ENCODE assay signal across 8 cellular contexts in the genomic region with DNA sequence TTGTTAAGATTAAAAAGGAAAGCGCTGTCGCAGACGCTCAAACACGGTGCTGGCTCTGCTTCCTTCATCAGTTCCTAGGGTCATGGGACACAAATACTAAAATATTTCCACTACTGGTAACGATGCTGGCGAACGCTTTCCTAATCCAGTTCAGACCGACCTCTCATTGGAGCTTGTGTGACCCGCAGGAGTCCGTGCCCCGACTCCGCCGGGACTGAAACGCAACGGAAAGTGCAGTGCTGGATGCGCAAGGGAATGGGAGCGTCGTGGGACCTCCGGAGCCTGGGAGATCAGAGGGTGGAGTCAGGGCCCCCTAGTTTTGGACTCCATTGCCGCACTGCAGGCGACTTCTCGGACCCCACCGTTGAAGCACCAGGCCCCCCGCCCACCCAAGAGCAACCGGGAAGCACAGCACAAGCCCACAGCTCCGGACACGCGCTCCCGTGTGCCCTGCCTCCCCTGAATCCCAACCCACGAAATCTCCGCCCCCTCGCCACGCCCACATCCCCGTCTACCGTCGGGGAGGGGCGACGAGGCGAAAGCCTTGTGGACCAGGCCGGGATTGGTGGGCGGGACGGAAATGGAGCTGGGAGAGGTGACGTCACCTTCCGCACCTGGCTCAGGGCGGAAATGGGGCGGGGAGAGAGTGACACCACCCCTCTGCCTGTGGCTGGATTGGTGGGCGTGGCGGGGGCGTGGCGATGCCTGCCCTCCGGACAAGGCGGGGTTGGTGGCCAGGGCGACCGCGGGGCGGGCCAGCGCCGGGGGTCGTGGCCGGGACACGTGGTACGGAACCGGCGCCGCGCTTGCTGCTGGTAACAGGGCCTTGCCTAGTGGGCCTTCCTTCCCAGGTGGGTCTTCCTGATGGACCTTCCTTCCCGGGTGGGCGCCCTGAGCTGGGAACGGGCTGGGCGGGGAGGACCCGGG. TPM values are rescaled to one million over a fixed set of nuclear protein-coding genes. Genes with fewer than 3 reads are reported as not detected.
A peak's percentile ranks its signal among the peaks of the same experiment; 100 is the strongest.
DNase-seq lines count a peak whose midpoint lies in the region; ATAC-seq and TF ChIP-seq lines count a peak whose summit lies in the region.

A gene (plus strand): TSS at position 783 of the 927 bp plus-strand sequence. CDS start 3,611 bp downstream, outside the sequence.

- 0 to 1% (median 1%) methylated on average over 54 to 71 of the region's 71 CpGs for WGBS in heart left ventricle, 4 donors
- WGBS in upper lobe of left lung, 2 donors, result 1% methylated on average over 16 to 56 of the region's 71 CpGs

- H3K27ac ChIP-seq in heart left ventricle, result peak within 1 kb of the TSS; percentile 79 to 97 (median 94)
- H3K27ac ChIP-seq in upper lobe of left lung, result peak within 1 kb of the TSS; percentile 90 to 97 (median 96)

- H3K36me3 ChIP-seq in heart left ventricle (peaks cover 0 to 9% (median 3%) of the 10 kb centered on the region in 9 donors), upper lobe of left lung (peaks cover 0 to under 1% (median 0%) of the 10 kb centered on the region in 4 donors)

- intact Hi-C loops in T-helper 1 cell treated with Interleukin-12 subunit alpha and Interleukin-12 subunit beta and Interleukin-4 antibody, amounts not matched to agents 30 ng/mL and 1 ng/mL, for 36 hours (cut with micrococcal nuclease), result loop anchor here (1.0 to 10.0 kb wide), 4 partner anchors 204 to 1879 kb away; no protein-coding TSS in a partner anchor
- intact Hi-C loops in heart left ventricle (cut with DNase I), result loop anchor here in 9 of 10 donors (1.0 to 10.0 kb wide), 7 partner anchors 51 to 2001 kb away; a partner anchor contains a TSS
- intact Hi-C loops in posterior cingulate gyrus (cut with DNase I), result loop anchor here (5.0 to 10.0 kb wide), 3 partner anchors 46 to 349 kb away; a partner anchor contains a TSS

- H3K4me1 ChIP-seq in heart left ventricle, result peaks cover 0 to 42% (median 25%) of the 10 kb centered on the region in 12 donors
- peaks cover 21 to 46% (median 37%) of the 10 kb centered on the region in 4 donors for H3K4me1 ChIP-seq in upper lobe of left lung

- ATAC-seq in HG02870 (IDR thresholded peaks at IDR 0.05; ENCODE audit: unreplicated experiment) (peak; percentile 67), heart left ventricle (peak; percentile 96 to 97 (median 96)), upper lobe of left lung (ENCODE audit: low FRiP score in 2 of 2) (peak; percentile 97 to 98)

- H3K4me3 ChIP-seq in heart left ventricle (peak within 1 kb of the TSS; percentile 64 to 99 (median 90)), upper lobe of left lung (peak within 1 kb of the TSS; percentile 81 to 96 (median 90))

- DNase-seq in GM13976 (ENCODE audit: low spot score), result peak; percentile 99
- DNase-seq in NCI-H146 treated with DMSO at 0.1 percent for 48 hours (lab: John Stamatoyannopoulos, UW; ENCODE audit: unreplicated experiment), result peak; percentile 99
- DNase-seq in amniotic epithelial cell (ENCODE audit: low read depth), result peak; percentile 98
- peak; percentile 100 for DNase-seq in heart left ventricle
- DNase-seq in posterior cingulate gyrus, result peak; percentile 99 to 100 (median 100)
- peak; percentile 100 for DNase-seq in upper lobe of left lung

- peak in 1 of 4 donors; percentile 76 for TF ChIP-seq EP300 in upper lobe of left lung (IDR thresholded peaks at IDR 0.05)

- H3K27me3 ChIP-seq in heart left ventricle, result no peaks in the 10 kb centered on the region
- H3K27me3 ChIP-seq in upper lobe of left lung, result no peaks in the 10 kb centered on the region

- peaks cover 0 to 4% (median 0%) of the 10 kb centered on the region in 12 donors for H3K9me3 ChIP-seq in heart left ventricle
- no peaks in the 10 kb centered on the region for H3K9me3 ChIP-seq in upper lobe of left lung

- in situ Hi-C loops in GM13976 (cut with MboI; ENCODE audit: low sequenced_read_pairs, unreplicated experiment), result loop anchor here (10.0 kb wide), 1 partner anchor 141 kb away; no protein-coding TSS in a partner anchor

- TF ChIP-seq POLR2A in heart left ventricle (IDR thresholded peaks at IDR 0.05) (peak in 1 of 2 donors; percentile 81), upper lobe of left lung (IDR thresholded peaks at IDR 0.05) (peak; percentile 26 to 86 (median 54))

- TF ChIP-seq CTCF in GM13976 (IDR thresholded peaks at IDR 0.05; ENCODE audit: borderline replicate concordance, control extremely low read depth, extremely low read depth, insufficient read depth, missing control alignments) (no peak), heart left ventricle (IDR thresholded peaks at IDR 0.05) (no peak), upper lobe of left lung (IDR thresholded peaks at IDR 0.05) (peak in 1 of 6 experiments; percentile 8)

RNA-seq across cellular contexts. Expression of the gene that starts here (rescaled TPM):
- total RNA-seq in T-helper 1 cell treated with Interleukin-12 subunit alpha and Interleukin-12 subunit beta and Interleukin-4 antibody, amounts not matched to agents 30 ng/mL and 1 ng/mL, for 36 hours, result 151 and 162 TPM in 2 replicates
- total RNA-seq in heart left ventricle, result 100 to 1,000 TPM in 1 of 9 donors, 10 to 100 TPM in 8; 38.3 to 162 (median 76.3) TPM
- 10 to 100 TPM; 50.1 to 90.4 TPM for polyA plus RNA-seq in heart left ventricle
- 100 to 1,000 TPM; 147 to 279 (median 196) TPM for total RNA-seq in upper lobe of left lung

Comparison
In these comparisons a context has a peak if more than half of its experiments do, and no peak if none do; other contexts are left out.
1. Peak in every context shown above with its lines: DNase-seq, ATAC-seq, H3K4me3 ChIP-seq and H3K27ac ChIP-seq.